ENCODE assay signal across 8 cellular contexts in the genomic region with DNA sequence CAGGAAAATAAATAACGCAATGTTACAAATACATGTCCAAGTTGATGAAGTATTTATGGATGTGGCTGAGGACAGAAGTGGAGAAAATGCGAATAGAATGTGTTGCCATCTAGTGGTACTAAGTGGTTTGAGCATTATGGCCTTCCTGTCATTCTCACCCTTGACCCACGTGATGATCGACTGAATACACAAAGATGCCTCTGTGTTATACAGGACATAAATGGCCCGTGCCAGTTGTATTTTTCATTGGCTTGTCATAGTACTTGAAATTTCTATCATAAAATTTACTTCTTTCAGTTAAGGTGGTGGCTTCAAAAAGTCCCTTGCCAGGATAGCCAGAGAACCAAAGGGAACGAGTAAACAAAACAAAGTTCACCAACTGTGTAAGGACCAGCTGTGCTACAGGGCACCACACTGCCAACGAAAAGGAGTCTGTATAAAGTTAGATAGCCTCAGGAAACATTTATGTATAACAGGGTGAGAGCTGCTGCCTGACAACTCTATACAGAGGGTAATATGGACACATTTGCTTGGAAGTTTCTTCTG.
DNase-seq lines count a peak whose midpoint lies in the region; ATAC-seq and TF ChIP-seq lines count a peak whose summit lies in the region.

No MANE protein-coding gene starts in this region.

- H3K36me3 Mint-ChIP-seq in T-helper 17 cell (ENCODE audit: low read depth) (no peaks in the 10 kb centered on the region), nephron progenitor cell (ENCODE audit: low read depth) (peaks cover 4% of the 10 kb centered on the region)

- H3K4me3 Mint-ChIP-seq in T-helper 17 cell (no peak overlapping the region), nephron progenitor cell (no peak overlapping the region)

- TF ChIP-seq CTCF in fibroblast of mammary gland (conservative IDR thresholded peaks at IDR 0.05; ENCODE audit: control insufficient read depth, insufficient read depth, low read depth, low read length) (peak; percentile 93), nephron progenitor cell (IDR thresholded peaks at IDR 0.05) (peak; percentile 42)

- no peak overlapping the region for H3K4me3 ChIP-seq in fibroblast of mammary gland (ENCODE audit: control insufficient read depth, low read depth, low read length)

- DNase-seq in AG08396 (ENCODE audit: low spot score) (peak; percentile 25), NCI-H1048 (lab: John Stamatoyannopoulos, UW) (peak; percentile 25), T-helper 17 cell (no peak), fibroblast of mammary gland (ENCODE audit: low read depth) (peak; percentile 82), nephron progenitor cell (no peak)
- no peak for DNase-seq in activated effector memory CD4-positive, alpha-beta T cell treated with Interleukin-2 at 50 U/mL for 16 hours

- H3K9me3 ChIP-seq in T-helper 17 cell (ENCODE audit: control insufficient read depth, low read length, poor library complexity, severe bottlenecking), result no peaks in the 10 kb centered on the region

- H3K4me1 Mint-ChIP-seq in T-helper 17 cell, result no peaks in the 10 kb centered on the region
- peaks cover 12% of the 10 kb centered on the region for H3K4me1 Mint-ChIP-seq in nephron progenitor cell

- H3K27me3 Mint-ChIP-seq in T-helper 17 cell (peaks cover 6% of the 10 kb centered on the region), nephron progenitor cell (ENCODE audit: low read depth, poor library complexity) (no peaks in the 10 kb centered on the region)

- ATAC-seq in GM18498 (IDR thresholded peaks at IDR 0.05; ENCODE audit: unreplicated experiment), result peak; percentile 92
- ATAC-seq in HG02763 (IDR thresholded peaks at IDR 0.05; ENCODE audit: unreplicated experiment), result peak; percentile 77
- peak; percentile 79 for ATAC-seq in T-helper 17 cell

- peaks cover 11% of the 10 kb centered on the region for H3K9me3 Mint-ChIP-seq in nephron progenitor cell

- no peak overlapping the region for H3K27ac Mint-ChIP-seq in T-helper 17 cell
- H3K27ac Mint-ChIP-seq in nephron progenitor cell, result no peak overlapping the region

Comparison
In these comparisons a context has a peak if more than half of its experiments do, and no peak if none do; other contexts are left out.
1. DNase-seq: peak in AG08396 (single experiment), NCI-H1048 (single experiment) and fibroblast of mammary gland (single experiment); none in T-helper 17 cell (0 of 3), nephron progenitor cell (single experiment) and activated effector memory CD4-positive, alpha-beta T cell treated with Interleukin-2 at 50 U/mL for 16 hours (single experiment).
2. Peak in every context shown above with its lines, with median percentiles within 50 percentile points of each other: ATAC-seq.